Comparison of ENCODE assay signal across 10 cellular contexts in the genomic region with DNA sequence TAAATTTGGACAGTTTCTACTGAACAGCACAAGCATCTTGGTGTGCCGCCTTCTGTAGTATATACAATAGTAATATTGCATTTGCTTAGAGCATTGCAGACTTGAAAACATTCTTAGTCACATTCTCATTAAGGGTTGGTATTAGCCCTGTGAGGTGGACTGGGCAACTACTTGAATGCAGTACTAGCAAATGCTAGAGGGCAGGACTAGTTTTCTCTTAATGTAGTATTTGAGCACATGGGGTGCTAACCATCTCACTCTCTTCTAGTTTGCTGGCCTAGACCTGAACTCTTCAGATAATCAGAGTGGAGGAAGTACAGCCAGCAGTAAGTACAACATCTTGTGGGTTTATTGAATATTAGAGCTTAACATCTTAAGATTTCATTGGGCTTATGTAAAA. TPM values are rescaled to one million over a fixed set of nuclear protein-coding genes. Genes with fewer than 3 reads are reported as not detected.
DNase-seq lines count a peak whose midpoint lies in the region; ATAC-seq and TF ChIP-seq lines count a peak whose summit lies in the region.
"Had no signal": no experiment of that assay in that cellular context is flagged by ENCODE, and none has a peak within 500 bp of the region (broad histone marks: within the 10 kb centered on the region; RNA-seq: fewer than 3 reads in every experiment).

No MANE protein-coding gene starts in this region.

- DNase-seq in RKO (ENCODE audit: low spot score): peak; percentile 38
- DNase-seq in esophagus muscularis mucosa (ENCODE audit: extremely low spot score): no peak
- no peak for DNase-seq in retinal pigment epithelial cell (ENCODE audit: low read depth)
- DNase-seq in sciatic nerve (ENCODE audit: low spot score): no peak
- no peak for DNase-seq in NCI-H748 treated with DMSO at 0.1 percent for 48 hours (lab: John Stamatoyannopoulos, UW)
- DNase-seq in SHP77 treated with DMSO at 0.1 percent for 48 hours (lab: John Stamatoyannopoulos, UW): no peak
- DNase-seq: NCI-H1694; stimulated activated CD4-positive, alpha-beta T cell treated with anti-CD3 and anti-CD28 coated beads, Interleukin-1b, Interleukin-23, amount 100 ng/mL, for 48 hours had no signal

- intact Hi-C loops in esophagus muscularis mucosa (cut with DNase I) (loop anchor here (10.0 kb wide), 2 partner anchors 108 to 252 kb away; a partner anchor contains a TSS), sciatic nerve (cut with DNase I) (no loop called here)

- H3K4me3 ChIP-seq in GM12875 (ENCODE audit: low read depth, low read length) (peak overlapping the region; percentile 11), esophagus muscularis mucosa (peak overlapping the region; percentile 78 to 90 (median 84)), retinal pigment epithelial cell (ENCODE audit: low read length) (peak overlapping the region; percentile 99)

- no peak for TF ChIP-seq CTCF in GM12875 (IDR thresholded peaks at IDR 0.05; ENCODE audit: borderline replicate concordance, insufficient read depth, low read depth, low read length)
- no peak for TF ChIP-seq CTCF in esophagus muscularis mucosa (IDR thresholded peaks at IDR 0.05)
- TF ChIP-seq CTCF in retinal pigment epithelial cell (conservative IDR thresholded peaks at IDR 0.05; ENCODE audit: low read depth, low read length): no peak

- ATAC-seq in sciatic nerve: no peak
- ATAC-seq in GM18868 (IDR thresholded peaks at IDR 0.05; ENCODE audit: unreplicated experiment): no peak

- TF ChIP-seq EP300 in esophagus muscularis mucosa (IDR thresholded peaks at IDR 0.05): no peak

- 50% methylated on average over 1 of the region's 1 CpG for WGBS in esophagus muscularis mucosa

- H3K27ac ChIP-seq in esophagus muscularis mucosa (replicated peaks in 1 of 4): peak overlapping the region in 3 of 4 donors; percentile 99 to 100 (median 100)

- H3K4me1 ChIP-seq in esophagus muscularis mucosa: peaks cover 43 to 66% (median 50%) of the 10 kb centered on the region in 4 donors

- H3K36me3 ChIP-seq in esophagus muscularis mucosa: peaks cover 12 to 44% (median 17%) of the 10 kb centered on the region in 4 donors

- no peaks in the 10 kb centered on the region for H3K27me3 ChIP-seq in esophagus muscularis mucosa

- no peaks in the 10 kb centered on the region for H3K9me3 ChIP-seq in esophagus muscularis mucosa

- TF ChIP-seq POLR2A in esophagus muscularis mucosa (IDR thresholded peaks at IDR 0.05; ENCODE audit: low read depth): no peak

RNA-seq across cellular contexts. Expression of a gene that starts 3.2 kb away (rescaled TPM):
- 100 to 1,000 TPM; 169 to 282 (median 253) TPM for total RNA-seq in esophagus muscularis mucosa
- 334 TPM for total RNA-seq in sciatic nerve

Comparison
In these comparisons a context has a peak if more than half of its experiments do, and no peak if none do; other contexts are left out.
1. H3K4me3 ChIP-seq: peak in every context shown above with its lines; median percentile 99 in retinal pigment epithelial cell; 84 in esophagus muscularis mucosa; 11 in GM12875.